ENCODE assay signal across 11 cellular contexts in the genomic region with DNA sequence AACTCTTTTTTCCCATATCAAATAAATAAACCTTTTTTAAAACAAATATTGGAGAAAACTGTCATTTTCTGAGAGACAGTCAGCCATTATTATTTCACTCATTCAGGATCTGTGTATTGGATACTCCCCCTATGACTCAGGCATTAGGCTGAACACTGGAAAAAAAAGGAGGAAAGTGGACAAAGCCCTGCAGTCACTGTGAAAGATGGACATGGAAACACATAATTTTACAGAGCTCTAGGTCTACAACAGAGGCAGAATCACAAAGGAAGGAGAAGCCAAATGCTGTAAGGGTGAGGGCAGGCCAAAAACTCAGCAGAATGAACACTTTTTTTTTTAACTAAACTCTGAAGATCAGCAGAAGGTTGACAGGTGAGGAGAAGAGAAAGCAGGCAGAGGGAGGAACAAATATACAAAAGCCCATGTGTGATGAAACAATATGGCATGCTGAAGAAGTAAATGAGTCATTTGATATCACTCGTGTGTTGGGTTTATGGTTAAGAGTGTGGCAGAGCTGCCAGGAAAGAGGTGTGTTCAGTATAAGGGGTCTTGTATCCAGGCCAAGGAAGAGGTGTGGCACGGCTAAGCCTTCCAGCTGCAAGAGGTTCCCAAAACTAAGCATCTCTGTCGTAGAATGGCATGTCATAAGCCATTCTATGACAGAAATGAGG. TPM values are rescaled to one million over a fixed set of nuclear protein-coding genes. Genes with fewer than 3 reads are reported as not detected.
DNase-seq lines count a peak whose midpoint lies in the region; ATAC-seq, FAIRE-seq and TF ChIP-seq lines count a peak whose summit lies in the region.
"Had no signal": no experiment of that assay in that cellular context is flagged by ENCODE, and none has a peak within 500 bp of the region (broad histone marks: within the 10 kb centered on the region; RNA-seq: fewer than 3 reads in every experiment).

No MANE protein-coding gene starts in this region.

- H3K79me2 ChIP-seq in trophoblast cell (ENCODE audit: control insufficient read depth, insufficient read depth, low read length, poor library complexity): peaks cover 1% of the 10 kb centered on the region

- no peak overlapping the region for H3K9ac ChIP-seq in trophoblast cell (ENCODE audit: low read length)

- no peak overlapping the region for H4K8ac ChIP-seq in trophoblast cell (ENCODE audit: low read depth, low read length)

- peak; percentile 54 to 65; a peak in 5 of 6 replicates for ATAC-seq in A549
- peak; percentile 86 for ATAC-seq in RWPE2 (ENCODE audit: low read depth)
- ATAC-seq: lower lobe of right lung had no signal

- no peaks in the 10 kb centered on the region for H3K36me3 ChIP-seq in RWPE2 (ENCODE audit: low read depth)
- no peaks in the 10 kb centered on the region for H3K36me3 ChIP-seq in trophoblast cell (ENCODE audit: control insufficient read depth in 1 of 2, insufficient read depth in 2 of 2, low read length in 2 of 2)
- H3K36me3 ChIP-seq in spleen: no peaks in the 10 kb centered on the region
- H3K36me3 ChIP-seq: lower lobe of right lung had no signal

- H3K27ac ChIP-seq in A549: peak overlapping the region; percentile 37 to 63; a peak in 4 of 6 replicates
- no peak overlapping the region for H3K27ac ChIP-seq in RWPE2 (ENCODE audit: poor library complexity, severe bottlenecking)
- H3K27ac ChIP-seq in trophoblast cell (ENCODE audit: low read depth, low read length): no peak overlapping the region
- no peak overlapping the region for H3K27ac ChIP-seq in spleen
- H3K27ac ChIP-seq: lower lobe of right lung had no signal

- H3K79me1 ChIP-seq in trophoblast cell (ENCODE audit: low read length): no peaks in the 10 kb centered on the region

- H3K27me3 ChIP-seq in RWPE2 (ENCODE audit: insufficient read depth, poor library complexity, severe bottlenecking): no peaks in the 10 kb centered on the region
- H3K27me3 ChIP-seq in trophoblast cell (ENCODE audit: insufficient read depth, low read length): no peaks in the 10 kb centered on the region
- no peaks in the 10 kb centered on the region for H3K27me3 ChIP-seq in spleen (replicated peaks in 1 of 7)

- H2AK5ac ChIP-seq in trophoblast cell (ENCODE audit: low read length): no peak overlapping the region

- no peak overlapping the region for H4K91ac ChIP-seq in trophoblast cell (ENCODE audit: low read depth, low read length)

- H3K4me3 ChIP-seq in A549 (no peak overlapping the region), RWPE2 (ENCODE audit: severe bottlenecking) (no peak overlapping the region), fibroblast of the aortic adventitia (ENCODE audit: low read depth, low read length) (no peak overlapping the region), trophoblast cell (ENCODE audit: low read depth, low read length) (no peak overlapping the region), spleen (no peak overlapping the region)
- H3K4me3 ChIP-seq: lower lobe of right lung had no signal

- intact Hi-C loops in spleen (cut with DNase I; ENCODE audit: low total_unique reads): no loop called here

- no peak for TF ChIP-seq EP300 in A549 (IDR thresholded peaks at IDR 0.05)

- CTCF ChIA-PET in A549 (lab: Yijun Ruan, JAX): interaction anchor here (1.0 kb wide), 1 partner anchor 139 kb away, joined by 5 read pairs; no protein-coding TSS in a partner anchor

- POLR2A ChIA-PET in A549 (lab: Yijun Ruan, JAX): no interaction called here

- no peak overlapping the region for H3K23ac ChIP-seq in trophoblast cell (ENCODE audit: low read length)

- H4K12ac ChIP-seq in trophoblast cell (ENCODE audit: low read depth, low read length): no peak overlapping the region

- H3K4me2 ChIP-seq in A549 (peak overlapping the region; percentile 54), trophoblast cell (ENCODE audit: low read length) (no peak overlapping the region)

- H3K18ac ChIP-seq in trophoblast cell (ENCODE audit: low read length): no peak overlapping the region

- no peak overlapping the region for H2AFZ ChIP-seq in trophoblast cell (ENCODE audit: insufficient read depth, low read length, poor library complexity)

- H3K4me1 ChIP-seq in A549 (peaks cover 10% of the 10 kb centered on the region; the same call in 2 of the 3 replicates), RWPE2 (ENCODE audit: insufficient read depth, poor library complexity, severe bottlenecking) (peaks cover 5% of the 10 kb centered on the region), trophoblast cell (ENCODE audit: control insufficient read depth in 1 of 2, insufficient read depth in 2 of 2, low read length in 2 of 2) (peaks cover 0 to 4% of the 10 kb centered on the region in 2 experiments), spleen (peaks cover 0 to 4% (median 0%) of the 10 kb centered on the region in 6 donors)
- H3K4me1 ChIP-seq: lower lobe of right lung had no signal

- no peak for FAIRE-seq in A549 (lab: Jason Lieb, UNC)

- H3K4ac ChIP-seq in trophoblast cell (ENCODE audit: low read depth, low read length): no peak overlapping the region

- no peak overlapping the region for H2BK12ac ChIP-seq in trophoblast cell (ENCODE audit: low read length)

- DNase-seq in A549 (ENCODE audit: low read depth in 1 of 2, low spot score in 1 of 2) (peak in 1 of 2 experiments; percentile 21), H4 (ENCODE audit: low spot score) (peak; percentile 83), RWPE2 (ENCODE audit: low spot score) (no peak), fibroblast of the aortic adventitia (ENCODE audit: low read depth) (peak; percentile 89), KG1 (lab: John Stamatoyannopoulos, UW) (no peak), trophoblast cell (no peak), spleen (no peak)
- DNase-seq in stimulated activated CD4-positive, alpha-beta T cell treated with anti-CD3 and anti-CD28 coated beads, Interleukin-1b, Interleukin-23, amount 100 ng/mL, for 48 hours: no peak
- DNase-seq: C1 segment of cervical spinal cord, Kasumi-1, lower lobe of right lung had no signal

- H2BK120ac ChIP-seq in trophoblast cell (ENCODE audit: insufficient read depth, low read length, poor library complexity): no peak overlapping the region

- TF ChIP-seq RAD21 in A549 (conservative IDR thresholded peaks at IDR 0.05 in 1 of 2, IDR thresholded peaks at IDR 0.05 in 1 of 2): no peak

- no peak overlapping the region for H2BK5ac ChIP-seq in trophoblast cell (ENCODE audit: low read depth, low read length, poor library complexity)

- H3K9me3 ChIP-seq in A549 (no peaks in the 10 kb centered on the region), RWPE2 (ENCODE audit: severe bottlenecking) (no peaks in the 10 kb centered on the region), trophoblast cell (ENCODE audit: insufficient read depth, low read depth, low read length) (no peaks in the 10 kb centered on the region), spleen (no peaks in the 10 kb centered on the region)
- H3K9me3 ChIP-seq: lower lobe of right lung had no signal

- TF ChIP-seq CTCF in A549 (IDR thresholded peaks at IDR 0.05) (no peak), RWPE2 (IDR thresholded peaks at IDR 0.05; ENCODE audit: poor library complexity, severe bottlenecking) (no peak), fibroblast of the aortic adventitia (IDR thresholded peaks at IDR 0.05; ENCODE audit: insufficient read depth, low read length) (no peak), spleen (IDR thresholded peaks at IDR 0.05 in 8 of 11, conservative IDR thresholded peaks at IDR 0.05 in 3 of 11) (no peak)

- no peak overlapping the region for H3K14ac ChIP-seq in trophoblast cell (ENCODE audit: low read length)

- no peak for TF ChIP-seq POLR2A in A549 (IDR thresholded peaks at IDR 0.05; ENCODE audit: low read length)
- no peak for TF ChIP-seq POLR2A in spleen (IDR thresholded peaks at IDR 0.05)

- WGBS in A549 (ENCODE audit: missing lambda C conversion rate): 55% methylated on average over 3 of the region's 3 CpGs
- WGBS in trophoblast cell (ENCODE audit: extremely low coverage, insufficient coverage, insufficient read length): no CpG with 5 or more reads among the region's 3 CpGs
- WGBS in spleen, 5 donors: 53 to 83% (median 66%) methylated on average over 3 of the region's 3 CpGs

TF ChIP-seq in A549, 52 proteins besides CTCF, POLR2A, EP300 and RAD21 (continues in another document):
- no peak for TF ChIP-seq RNF2 (IDR thresholded peaks at IDR 0.05; ENCODE audit: borderline replicate concordance, low read depth)
- TF ChIP-seq MYC (IDR thresholded peaks at IDR 0.05; ENCODE audit: borderline replicate concordance, low read length): no peak
- TF ChIP-seq TFCP2L1 (CRISPR knock-in tag; IDR thresholded peaks at IDR 0.05): no peak
- TF ChIP-seq REST (IDR thresholded peaks at IDR 0.05): no peak

RNA-seq across cellular contexts. Expression of gene EPB41L2, which starts 39.1 kb away (rescaled TPM):
- 33.9 and 42.9 TPM in 2 replicates for polyA plus RNA-seq in A549 (2011; rRNA removed)
- polyA plus RNA-seq in A549 (2012; cell fraction: cytosol; rRNA removed): 18.9 and 22.1 TPM in 2 replicates
- polyA plus RNA-seq in A549 (2012; cell fraction: nucleus; rRNA removed): 23.5 and 43.7 TPM in 2 replicates
- polyA plus RNA-seq in A549 (2017; fragmentation: RNase III; extraction: RNeasy Plus Mini Kit Qiagen cat#74134 plus additional on column Dnase treatment): 50.3 to 59.9 TPM (median 56.3 TPM) in 3 replicates
- 43.1 and 60.3 TPM in 2 replicates for polyA minus RNA-seq in A549 (2011; rRNA and poly(A)+ RNA removed)
- 3.3 and 7.7 TPM in 2 replicates for total RNA-seq in H4 (2014; rRNA removed; shearing (Covaris generic))
- 117 and 130 TPM in 2 replicates for total RNA-seq in fibroblast of the aortic adventitia (ENCODE audit: low replicate concordance)
- 35.0 and 39.1 TPM in 2 replicates for polyA plus RNA-seq in trophoblast cell (2013)
- total RNA-seq in spleen: 100 to 1,000 TPM in 6 of 7 donors, 10 to 100 TPM in 1; 98.7 to 210 (median 138) TPM
- 10 to 100 TPM; 19.3 to 35.0 (median 20.2) TPM for polyA plus RNA-seq in spleen

Comparison
In these comparisons a context has a peak if more than half of its experiments do, and no peak if none do; other contexts are left out.
1. DNase-seq: peak in H4 (single experiment) and fibroblast of the aortic adventitia (single experiment); none in RWPE2 (single experiment), stimulated activated CD4-positive, alpha-beta T cell treated with anti-CD3 and anti-CD28 coated beads, Interleukin-1b, Interleukin-23, amount 100 ng/mL, for 48 hours (single experiment), KG1 (single experiment), trophoblast cell (0 of 2) and spleen (single experiment).
2. H3K27ac ChIP-seq: peak in A549 (2 of 2); none in RWPE2 (single experiment), trophoblast cell (single experiment) and spleen (0 of 8).
3. RNA of gene EPB41L2, which starts 39.1 kb away (total RNA-seq): 98.7 to 210 TPM in spleen and 117 to 130 TPM in fibroblast of the aortic adventitia; 3.3 to 7.7 TPM in H4; every median in the first group is over 10 times any median in the second.